ENCODE assay signal across 2 cellular contexts in the genomic region with DNA sequence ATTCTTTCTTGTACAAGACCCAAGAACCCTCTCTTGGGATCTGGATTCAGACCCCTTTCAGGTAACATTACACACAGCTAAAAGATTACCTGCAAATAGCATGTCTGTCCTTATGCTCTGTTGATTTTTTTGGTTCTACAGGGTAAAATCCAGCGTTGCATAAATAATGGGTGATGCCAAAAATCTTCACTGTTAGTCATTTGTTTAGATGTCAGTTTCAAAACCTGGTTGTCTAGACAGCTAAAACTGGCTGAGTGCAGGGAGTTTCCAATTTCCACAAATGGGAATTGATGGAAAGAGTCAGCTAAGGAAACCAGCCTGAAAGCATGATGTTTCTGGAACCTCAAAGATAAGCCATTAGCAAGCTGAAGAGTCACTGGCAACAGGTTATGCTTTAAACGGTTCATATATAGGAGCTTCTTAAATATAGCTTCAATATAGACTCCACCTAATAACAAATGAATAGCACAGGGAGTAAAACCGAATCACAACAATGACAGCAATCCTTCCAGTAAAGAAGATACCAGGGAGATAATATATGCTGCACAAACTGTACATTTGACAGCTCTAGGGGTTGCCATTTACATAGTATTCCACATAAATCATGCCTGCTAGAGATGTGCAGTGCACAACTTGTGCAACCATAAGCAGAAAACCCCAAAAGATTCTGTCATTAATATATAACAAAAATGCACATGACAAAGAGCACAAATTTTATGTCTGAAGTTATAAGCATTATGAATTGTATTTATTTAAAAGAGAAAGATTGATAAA.
A peak's percentile ranks its signal among the peaks of the same experiment; 100 is the strongest.
TF ChIP-seq lines count a peak whose summit lies in the region.

No MANE protein-coding gene starts in this region.

TF ChIP-seq in liver, 16 proteins besides CTCF, POLR2A, EP300 and RAD21:
- TF ChIP-seq, protein P1, sequence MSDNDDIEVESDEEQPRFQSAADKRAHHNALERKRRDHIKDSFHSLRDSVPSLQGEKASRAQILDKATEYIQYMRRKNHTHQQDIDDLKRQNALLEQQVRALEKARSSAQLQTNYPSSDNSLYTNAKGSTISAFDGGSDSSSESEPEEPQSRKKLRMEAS (IDR thresholded peaks at IDR 0.05), result peak; percentile 54
- peak; percentile 82 to 89 for TF ChIP-seq HNF4A (conservative IDR thresholded peaks at IDR 0.05)
- no peak for TF ChIP-seq TAF1 (conservative IDR thresholded peaks at IDR 0.05)
- no peak for TF ChIP-seq EGR1 (IDR thresholded peaks at IDR 0.05; ENCODE audit: low read depth in 2 of 2)
- TF ChIP-seq RXRA (IDR thresholded peaks at IDR 0.05), result peak; percentile 34 to 73
- peak; percentile 42 for TF ChIP-seq FOXA1 (IDR thresholded peaks at IDR 0.05)
- TF ChIP-seq FOXA2 (IDR thresholded peaks at IDR 0.05), result peak; percentile 82
- TF ChIP-seq, protein P2, sequence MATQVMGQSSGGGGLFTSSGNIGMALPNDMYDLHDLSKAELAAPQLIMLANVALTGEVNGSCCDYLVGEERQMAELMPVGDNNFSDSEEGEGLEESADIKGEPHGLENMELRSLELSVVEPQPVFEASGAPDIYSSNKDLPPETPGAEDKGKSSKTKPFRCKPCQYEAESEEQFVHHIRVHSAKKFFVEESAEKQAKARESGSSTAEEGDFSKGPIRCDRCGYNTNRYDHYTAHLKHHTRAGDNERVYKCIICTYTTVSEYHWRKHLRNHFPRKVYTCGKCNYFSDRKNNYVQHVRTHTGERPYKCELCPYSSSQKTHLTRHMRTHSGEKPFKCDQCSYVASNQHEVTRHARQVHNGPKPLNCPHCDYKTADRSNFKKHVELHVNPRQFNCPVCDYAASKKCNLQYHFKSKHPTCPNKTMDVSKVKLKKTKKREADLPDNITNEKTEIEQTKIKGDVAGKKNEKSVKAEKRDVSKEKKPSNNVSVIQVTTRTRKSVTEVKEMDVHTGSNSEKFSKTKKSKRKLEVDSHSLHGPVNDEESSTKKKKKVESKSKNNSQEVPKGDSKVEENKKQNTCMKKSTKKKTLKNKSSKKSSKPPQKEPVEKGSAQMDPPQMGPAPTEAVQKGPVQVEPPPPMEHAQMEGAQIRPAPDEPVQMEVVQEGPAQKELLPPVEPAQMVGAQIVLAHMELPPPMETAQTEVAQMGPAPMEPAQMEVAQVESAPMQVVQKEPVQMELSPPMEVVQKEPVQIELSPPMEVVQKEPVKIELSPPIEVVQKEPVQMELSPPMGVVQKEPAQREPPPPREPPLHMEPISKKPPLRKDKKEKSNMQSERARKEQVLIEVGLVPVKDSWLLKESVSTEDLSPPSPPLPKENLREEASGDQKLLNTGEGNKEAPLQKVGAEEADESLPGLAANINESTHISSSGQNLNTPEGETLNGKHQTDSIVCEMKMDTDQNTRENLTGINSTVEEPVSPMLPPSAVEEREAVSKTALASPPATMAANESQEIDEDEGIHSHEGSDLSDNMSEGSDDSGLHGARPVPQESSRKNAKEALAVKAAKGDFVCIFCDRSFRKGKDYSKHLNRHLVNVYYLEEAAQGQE (IDR thresholded peaks at IDR 0.05), result peak; percentile 74
- TF ChIP-seq NR2F2 (IDR thresholded peaks at IDR 0.05), result no peak
- TF ChIP-seq, protein P3, sequence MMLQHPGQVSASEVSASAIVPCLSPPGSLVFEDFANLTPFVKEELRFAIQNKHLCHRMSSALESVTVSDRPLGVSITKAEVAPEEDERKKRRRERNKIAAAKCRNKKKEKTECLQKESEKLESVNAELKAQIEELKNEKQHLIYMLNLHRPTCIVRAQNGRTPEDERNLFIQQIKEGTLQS (IDR thresholded peaks at IDR 0.05), result peak; percentile 75
- TF ChIP-seq YY1 (IDR thresholded peaks at IDR 0.05), result peak; percentile 75
- no peak for TF ChIP-seq GABPA (IDR thresholded peaks at IDR 0.05 in 1 of 2, conservative IDR thresholded peaks at IDR 0.05 in 1 of 2)
- TF ChIP-seq, protein P4, sequence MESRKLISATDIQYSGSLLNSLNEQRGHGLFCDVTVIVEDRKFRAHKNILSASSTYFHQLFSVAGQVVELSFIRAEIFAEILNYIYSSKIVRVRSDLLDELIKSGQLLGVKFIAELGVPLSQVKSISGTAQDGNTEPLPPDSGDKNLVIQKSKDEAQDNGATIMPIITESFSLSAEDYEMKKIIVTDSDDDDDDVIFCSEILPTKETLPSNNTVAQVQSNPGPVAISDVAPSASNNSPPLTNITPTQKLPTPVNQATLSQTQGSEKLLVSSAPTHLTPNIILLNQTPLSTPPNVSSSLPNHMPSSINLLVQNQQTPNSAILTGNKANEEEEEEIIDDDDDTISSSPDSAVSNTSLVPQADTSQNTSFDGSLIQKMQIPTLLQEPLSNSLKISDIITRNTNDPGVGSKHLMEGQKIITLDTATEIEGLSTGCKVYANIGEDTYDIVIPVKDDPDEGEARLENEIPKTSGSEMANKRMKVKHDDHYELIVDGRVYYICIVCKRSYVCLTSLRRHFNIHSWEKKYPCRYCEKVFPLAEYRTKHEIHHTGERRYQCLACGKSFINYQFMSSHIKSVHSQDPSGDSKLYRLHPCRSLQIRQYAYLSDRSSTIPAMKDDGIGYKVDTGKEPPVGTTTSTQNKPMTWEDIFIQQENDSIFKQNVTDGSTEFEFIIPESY (IDR thresholded peaks at IDR 0.05), result peak; percentile 49
- TF ChIP-seq SP1 (IDR thresholded peaks at IDR 0.05), result peak; percentile 86
- TF ChIP-seq HNF4G (IDR thresholded peaks at IDR 0.05), result peak; percentile 33
- peak; percentile 22 to 89 for TF ChIP-seq JUND (IDR thresholded peaks at IDR 0.05)
TF ChIP-seq in liver: peak in this region for 12.

TF ChIP-seq in HepG2, 621 proteins besides CTCF, POLR2A, EP300 and RAD21:
- TF ChIP-seq NCOR1 (IDR thresholded peaks at IDR 0.05; ENCODE audit: borderline replicate concordance, low read length) (no peak), AKAP8 (CRISPR knock-in tag; IDR thresholded peaks at IDR 0.05) (no peak), THYN1 (CRISPR knock-in tag; IDR thresholded peaks at IDR 0.05; ENCODE audit: borderline replicate concordance, low read depth) (no peak), ZNF546 (CRISPR knock-in tag; conservative IDR thresholded peaks at IDR 0.05) (no peak), ZSCAN20 (CRISPR knock-in tag; IDR thresholded peaks at IDR 0.05; ENCODE audit: borderline replicate concordance) (no peak), GLI4 (CRISPR knock-in tag; IDR thresholded peaks at IDR 0.05; ENCODE audit: borderline replicate concordance) (no peak), ZNF317 (CRISPR knock-in tag; IDR thresholded peaks at IDR 0.05) (no peak), CENPX (CRISPR knock-in tag; IDR thresholded peaks at IDR 0.05) (no peak), ZNF335 (CRISPR knock-in tag; IDR thresholded peaks at IDR 0.05) (no peak), ZNF383 (CRISPR knock-in tag; IDR thresholded peaks at IDR 0.05; ENCODE audit: borderline replicate concordance) (no peak), FOSL1 (CRISPR knock-in tag; IDR thresholded peaks at IDR 0.05; ENCODE audit: borderline replicate concordance) (no peak), STAT5B (CRISPR knock-in tag; IDR thresholded peaks at IDR 0.05) (no peak), ZNF644 (CRISPR knock-in tag; IDR thresholded peaks at IDR 0.05; ENCODE audit: low read depth) (no peak)
- TF ChIP-seq, protein P5, sequence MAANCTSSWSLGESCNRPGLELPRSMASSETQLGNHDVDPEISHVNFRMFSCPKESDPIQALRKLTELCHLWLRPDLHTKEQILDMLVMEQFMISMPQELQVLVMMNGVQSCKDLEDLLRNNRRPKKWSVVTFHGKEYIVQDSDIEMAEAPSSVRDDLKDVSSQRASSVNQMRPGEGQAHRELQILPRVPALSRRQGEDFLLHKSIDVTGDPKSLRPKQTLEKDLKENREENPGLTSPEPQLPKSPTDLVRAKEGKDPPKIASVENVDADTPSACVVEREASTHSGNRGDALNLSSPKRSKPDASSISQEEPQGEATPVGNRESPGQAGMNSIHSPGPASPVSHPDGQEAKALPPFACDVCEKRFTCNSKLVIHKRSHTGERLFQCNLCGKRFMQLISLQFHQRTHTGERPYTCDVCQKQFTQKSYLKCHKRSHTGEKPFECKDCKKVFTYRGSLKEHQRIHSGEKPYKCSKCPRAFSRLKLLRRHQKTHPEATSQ (CRISPR knock-in tag; IDR thresholded peaks at IDR 0.05; ENCODE audit: borderline replicate concordance), result no peak
- TF ChIP-seq, protein P6, sequence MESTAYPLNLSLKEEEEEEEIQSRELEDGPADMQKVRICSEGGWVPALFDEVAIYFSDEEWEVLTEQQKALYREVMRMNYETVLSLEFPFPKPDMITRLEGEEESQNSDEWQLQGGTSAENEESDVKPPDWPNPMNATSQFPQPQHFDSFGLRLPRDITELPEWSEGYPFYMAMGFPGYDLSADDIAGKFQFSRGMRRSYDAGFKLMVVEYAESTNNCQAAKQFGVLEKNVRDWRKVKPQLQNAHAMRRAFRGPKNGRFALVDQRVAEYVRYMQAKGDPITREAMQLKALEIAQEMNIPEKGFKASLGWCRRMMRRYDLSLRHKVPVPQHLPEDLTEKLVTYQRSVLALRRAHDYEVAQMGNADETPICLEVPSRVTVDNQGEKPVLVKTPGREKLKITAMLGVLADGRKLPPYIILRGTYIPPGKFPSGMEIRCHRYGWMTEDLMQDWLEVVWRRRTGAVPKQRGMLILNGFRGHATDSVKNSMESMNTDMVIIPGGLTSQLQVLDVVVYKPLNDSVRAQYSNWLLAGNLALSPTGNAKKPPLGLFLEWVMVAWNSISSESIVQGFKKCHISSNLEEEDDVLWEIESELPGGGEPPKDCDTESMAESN (CRISPR knock-in tag; conservative IDR thresholded peaks at IDR 0.05), result no peak
- TF ChIP-seq, protein P7, sequence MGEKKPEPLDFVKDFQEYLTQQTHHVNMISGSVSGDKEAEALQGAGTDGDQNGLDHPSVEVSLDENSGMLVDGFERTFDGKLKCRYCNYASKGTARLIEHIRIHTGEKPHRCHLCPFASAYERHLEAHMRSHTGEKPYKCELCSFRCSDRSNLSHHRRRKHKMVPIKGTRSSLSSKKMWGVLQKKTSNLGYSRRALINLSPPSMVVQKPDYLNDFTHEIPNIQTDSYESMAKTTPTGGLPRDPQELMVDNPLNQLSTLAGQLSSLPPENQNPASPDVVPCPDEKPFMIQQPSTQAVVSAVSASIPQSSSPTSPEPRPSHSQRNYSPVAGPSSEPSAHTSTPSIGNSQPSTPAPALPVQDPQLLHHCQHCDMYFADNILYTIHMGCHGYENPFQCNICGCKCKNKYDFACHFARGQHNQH (CRISPR knock-in tag; IDR thresholded peaks at IDR 0.05), result no peak
- TF ChIP-seq, protein P8, sequence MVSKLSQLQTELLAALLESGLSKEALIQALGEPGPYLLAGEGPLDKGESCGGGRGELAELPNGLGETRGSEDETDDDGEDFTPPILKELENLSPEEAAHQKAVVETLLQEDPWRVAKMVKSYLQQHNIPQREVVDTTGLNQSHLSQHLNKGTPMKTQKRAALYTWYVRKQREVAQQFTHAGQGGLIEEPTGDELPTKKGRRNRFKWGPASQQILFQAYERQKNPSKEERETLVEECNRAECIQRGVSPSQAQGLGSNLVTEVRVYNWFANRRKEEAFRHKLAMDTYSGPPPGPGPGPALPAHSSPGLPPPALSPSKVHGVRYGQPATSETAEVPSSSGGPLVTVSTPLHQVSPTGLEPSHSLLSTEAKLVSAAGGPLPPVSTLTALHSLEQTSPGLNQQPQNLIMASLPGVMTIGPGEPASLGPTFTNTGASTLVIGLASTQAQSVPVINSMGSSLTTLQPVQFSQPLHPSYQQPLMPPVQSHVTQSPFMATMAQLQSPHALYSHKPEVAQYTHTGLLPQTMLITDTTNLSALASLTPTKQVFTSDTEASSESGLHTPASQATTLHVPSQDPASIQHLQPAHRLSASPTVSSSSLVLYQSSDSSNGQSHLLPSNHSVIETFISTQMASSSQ (IDR thresholded peaks at IDR 0.05; ENCODE audit: low read depth), result no peak
- TF ChIP-seq, protein P8 (CRISPR knock-in tag; IDR thresholded peaks at IDR 0.05; ENCODE audit: borderline replicate concordance), result no peak
